Comparison of ENCODE assay signal across 1 cellular context in genomic region chr19:1222394-1222793, GRCh38.
TF ChIP-seq lines count a peak whose summit lies in the region.

No MANE protein-coding gene starts in this region.

TF ChIP-seq in HEK293, 187 proteins besides CTCF, POLR2A, EP300 and RAD21:
- no peak for TF ChIP-seq REST (tag by site-specific recombination; IDR thresholded peaks at IDR 0.05)
- TF ChIP-seq ZFP41 (tag by site-specific recombination; IDR thresholded peaks at IDR 0.05; ENCODE audit: borderline replicate concordance) = no peak
- TF ChIP-seq MZF1 (tag by site-specific recombination; IDR thresholded peaks at IDR 0.05; ENCODE audit: borderline replicate concordance) = no peak
- TF ChIP-seq ZBTB6 (tag by site-specific recombination; IDR thresholded peaks at IDR 0.05) = peak; percentile 56; the same call in 1 of the 2 replicates
- TF ChIP-seq ZNF175 (tag by site-specific recombination; IDR thresholded peaks at IDR 0.05) = no peak
- TF ChIP-seq ZFP3 (tag by site-specific recombination; IDR thresholded peaks at IDR 0.05; ENCODE audit: low read depth) = no peak
- TF ChIP-seq GLIS2 (tag by site-specific recombination; IDR thresholded peaks at IDR 0.05) = peak; percentile 36; the same call in 1 of the 2 replicates
- no peak for TF ChIP-seq ZNF544 (tag by site-specific recombination; IDR thresholded peaks at IDR 0.05)
TF ChIP-seq in HEK293: peak in this region for 2.
